ENCODE assay signal across 1 cellular context in genomic region chr20:33673411-33674293, GRCh38.
TF ChIP-seq lines count a peak whose summit lies in the region.

No MANE protein-coding gene starts in this region.

TF ChIP-seq in GM12878, 131 proteins besides CTCF, POLR2A, EP300 and RAD21:
- TF ChIP-seq NR2F1 (conservative IDR thresholded peaks at IDR 0.05) (peak; percentile 60; the same call in 1 of the 2 replicates), E4F1 (IDR thresholded peaks at IDR 0.05; ENCODE audit: borderline replicate concordance, partially characterized antibody) (no peak)
